8 cellular contexts compared by ENCODE assay signal in genomic region chr19:48645652-48646191, GRCh38. TPM values are rescaled to one million over a fixed set of nuclear protein-coding genes. Genes with fewer than 3 reads are reported as not detected.
DNase-seq lines count a peak whose midpoint lies in the region; ATAC-seq lines count a peak whose summit lies in the region.

Gene CA11, minus strand, starts transcription at chr19:48646187. Its CDS starts 555 bp downstream, at chr19:48645632.

- no peaks in the 10 kb centered on the region for H3K9me3 Mint-ChIP-seq in activated naive CD8-positive, alpha-beta T cell treated with anti-CD3 and anti-CD28 coated beads, Interleukin-2, amount 50 U/mL, for 24 hours

- H3K27ac ChIP-seq in BLaER1 treated with 17β-estradiol and CSF1 and Interleukin-3, amounts not matched to agents 10 nM and 100 nM: peak within 1 kb of the TSS; percentile 82 to 100 (median 97)
- H3K27ac ChIP-seq in iPS-18a (ENCODE audit: low read length): peak within 1 kb of the TSS; percentile 80

- no peaks in the 10 kb centered on the region for H3K9me3 ChIP-seq in BLaER1 treated with 17β-estradiol and CSF1 and Interleukin-3, amounts not matched to agents 10 nM and 100 nM (replicated peaks in 1 of 11)
- H3K9me3 ChIP-seq in iPS-18a (ENCODE audit: control insufficient read depth, low read depth, low read length) (no peaks in the 10 kb centered on the region), skeletal muscle satellite cell (replicated peaks; ENCODE audit: low read length) (no peaks in the 10 kb centered on the region)

- peaks cover 36% of the 10 kb centered on the region for H3K4me1 Mint-ChIP-seq in activated naive CD8-positive, alpha-beta T cell treated with anti-CD3 and anti-CD28 coated beads, Interleukin-2, amount 50 U/mL, for 24 hours

- peak within 1 kb of the TSS; percentile 60 to 71 (median 64) for H3K4me3 ChIP-seq in BLaER1 treated with 17β-estradiol and CSF1 and Interleukin-3, amounts not matched to agents 10 nM and 100 nM
- peak within 1 kb of the TSS; percentile 76 for H3K4me3 ChIP-seq in iPS-18a (ENCODE audit: low read length)
- peak within 1 kb of the TSS; percentile 63 for H3K4me3 ChIP-seq in skeletal muscle satellite cell (ENCODE audit: low read length)

- H4K20me1 ChIP-seq in BLaER1 treated with 17β-estradiol and CSF1 and Interleukin-3, amounts not matched to agents 10 nM and 100 nM: no peaks in the 10 kb centered on the region

- peak within 1 kb of the TSS; percentile 82 to 92 (median 87) for H3K9ac ChIP-seq in BLaER1 treated with 17β-estradiol and CSF1 and Interleukin-3, amounts not matched to agents 10 nM and 100 nM
- H3K9ac ChIP-seq in iPS-18a (ENCODE audit: low read length) (peak within 1 kb of the TSS; percentile 65), skeletal muscle satellite cell (ENCODE audit: low read depth, low read length) (peak within 1 kb of the TSS; percentile 25)

- no peaks in the 10 kb centered on the region for H3K36me3 ChIP-seq in BLaER1 treated with 17β-estradiol and CSF1 and Interleukin-3, amounts not matched to agents 10 nM and 100 nM
- H3K36me3 ChIP-seq in iPS-18a (ENCODE audit: control insufficient read depth, low read depth, low read length): peaks cover 3% of the 10 kb centered on the region
- no peaks in the 10 kb centered on the region for H3K36me3 ChIP-seq in skeletal muscle satellite cell (ENCODE audit: insufficient read depth, low read length)

- H3K27me3 Mint-ChIP-seq in activated naive CD8-positive, alpha-beta T cell treated with anti-CD3 and anti-CD28 coated beads, Interleukin-2, amount 50 U/mL, for 24 hours: no peaks in the 10 kb centered on the region

- H3K27ac Mint-ChIP-seq in activated naive CD8-positive, alpha-beta T cell treated with anti-CD3 and anti-CD28 coated beads, Interleukin-2, amount 50 U/mL, for 24 hours: peak within 1 kb of the TSS; percentile 81

- ATAC-seq in HG03196 (IDR thresholded peaks at IDR 0.05; ENCODE audit: unreplicated experiment) (peak; percentile 6), GM19467 (IDR thresholded peaks at IDR 0.05; ENCODE audit: unreplicated experiment) (no peak)
- no peak for ATAC-seq in activated naive CD8-positive, alpha-beta T cell treated with anti-CD3 and anti-CD28 coated beads, Interleukin-2, amount 50 U/mL, for 24 hours

- H3K4me3 Mint-ChIP-seq in activated naive CD8-positive, alpha-beta T cell treated with anti-CD3 and anti-CD28 coated beads, Interleukin-2, amount 50 U/mL, for 24 hours: peak within 1 kb of the TSS; percentile 79

- H3K36me3 Mint-ChIP-seq in activated naive CD8-positive, alpha-beta T cell treated with anti-CD3 and anti-CD28 coated beads, Interleukin-2, amount 50 U/mL, for 24 hours (ENCODE audit: low read depth): no peaks in the 10 kb centered on the region

- peaks cover 45 to 69% (median 65%) of the 10 kb centered on the region in 10 experiments for H3K4me1 ChIP-seq in BLaER1 treated with 17β-estradiol and CSF1 and Interleukin-3, amounts not matched to agents 10 nM and 100 nM
- H3K4me1 ChIP-seq in iPS-18a (ENCODE audit: control insufficient read depth, low read depth, low read length): peaks cover 6% of the 10 kb centered on the region
- H3K4me1 ChIP-seq in skeletal muscle satellite cell (ENCODE audit: control insufficient read depth, insufficient read depth, low read length): peaks cover 23% of the 10 kb centered on the region

- peak within 1 kb of the TSS; percentile 94 to 100 (median 100) for H3K4me2 ChIP-seq in BLaER1 treated with 17β-estradiol and CSF1 and Interleukin-3, amounts not matched to agents 10 nM and 100 nM
- H3K4me2 ChIP-seq in skeletal muscle satellite cell (ENCODE audit: low read length): peak within 1 kb of the TSS; percentile 85

- DNase-seq in activated naive CD8-positive, alpha-beta T cell treated with anti-CD3 and anti-CD28 coated beads, Interleukin-2, amount 50 U/mL, for 24 hours: no peak
- DNase-seq in central memory CD4-positive, alpha-beta T cell: no peak
- no peak for DNase-seq in stimulated activated naive CD4-positive, alpha-beta T cell treated with Interleukin-2 at 50 U/mL for 16 hours (lab: John Stamatoyannopoulos, UW)

- no peaks in the 10 kb centered on the region for H3K27me3 ChIP-seq in BLaER1 treated with 17β-estradiol and CSF1 and Interleukin-3, amounts not matched to agents 10 nM and 100 nM
- H3K27me3 ChIP-seq in iPS-18a (ENCODE audit: control insufficient read depth, insufficient read depth, low read length): no peaks in the 10 kb centered on the region
- H3K27me3 ChIP-seq in skeletal muscle satellite cell (ENCODE audit: control insufficient read depth, insufficient read depth, low read length): peaks cover 7% of the 10 kb centered on the region

RNA-seq across cellular contexts. Expression of gene CA11, which starts in this region (rescaled TPM):
- total RNA-seq in skeletal muscle satellite cell (2012; rRNA removed): 0.44 and 0.51 TPM in 2 replicates

Comparison
In these comparisons a context has a peak if more than half of its experiments do, and no peak if none do; other contexts are left out.
1. H3K9ac ChIP-seq: peak in every context shown above with its lines; median percentile 87 in BLaER1 treated with 17β-estradiol and CSF1 and Interleukin-3, amounts not matched to agents 10 nM and 100 nM; 65 in iPS-18a; 25 in skeletal muscle satellite cell.